1 cellular context compared by ENCODE assay signal in genomic region chr12:51172515-51173431, GRCh38.
A peak's percentile ranks its signal among the peaks of the same experiment; 100 is the strongest.
TF ChIP-seq lines count a peak whose summit lies in the region.

TSS of gene TFCP2 (minus strand) at chr12:51173135. CDS start at chr12:51172422, 713 bp downstream.

TF ChIP-seq in HEK293, 187 proteins besides CTCF, POLR2A, EP300 and RAD21 (continued from another document):
- TF ChIP-seq PRDM4 (tag by site-specific recombination; IDR thresholded peaks at IDR 0.05) (no peak; the same call in 1 of the 2 replicates), REPIN1 (tag by site-specific recombination; IDR thresholded peaks at IDR 0.05; ENCODE audit: low read depth) (no peak; the same call in 1 of the 2 replicates), SP3 (tag by site-specific recombination; IDR thresholded peaks at IDR 0.05) (peak; percentile 90), ZNF175 (tag by site-specific recombination; IDR thresholded peaks at IDR 0.05) (no peak), SALL2 (tag by site-specific recombination; IDR thresholded peaks at IDR 0.05; ENCODE audit: borderline replicate concordance) (no peak), ZNF629 (tag by site-specific recombination; IDR thresholded peaks at IDR 0.05) (peak; percentile 100), ZBTB49 (tag by site-specific recombination; IDR thresholded peaks at IDR 0.05; ENCODE audit: low read depth) (no peak), ZSCAN23 (tag by site-specific recombination; IDR thresholded peaks at IDR 0.05) (peak; percentile 75; the same call in 1 of the 2 replicates), ZNF404 (tag by site-specific recombination; IDR thresholded peaks at IDR 0.05) (no peak), TRIM28 (IDR thresholded peaks at IDR 0.05; ENCODE audit: borderline replicate concordance, low read length) (0 out of 2 replicates have a peak, but pooled peaks have one; percentile 26), ZNF324 (tag by site-specific recombination; IDR thresholded peaks at IDR 0.05) (no peak; the same call in 1 of the 2 replicates), ZNF768 (tag by site-specific recombination; IDR thresholded peaks at IDR 0.05) (no peak), ZNF416 (tag by site-specific recombination; IDR thresholded peaks at IDR 0.05) (no peak), ZNF518A (tag by site-specific recombination; conservative IDR thresholded peaks at IDR 0.05; ENCODE audit: low read depth) (peak; percentile 99), ZNF776 (tag by site-specific recombination; IDR thresholded peaks at IDR 0.05; ENCODE audit: borderline replicate concordance) (no peak), ZNF335 (tag by site-specific recombination; conservative IDR thresholded peaks at IDR 0.05) (peak; percentile 100), ZBTB44 (tag by site-specific recombination; IDR thresholded peaks at IDR 0.05) (no peak), ZNF23 (tag by site-specific recombination; IDR thresholded peaks at IDR 0.05; ENCODE audit: borderline replicate concordance) (no peak), ZSCAN18 (tag by site-specific recombination; IDR thresholded peaks at IDR 0.05) (0 out of 2 replicates have a peak, but pooled peaks have one; percentile 38), ZNF24 (tag by site-specific recombination; IDR thresholded peaks at IDR 0.05) (0 out of 2 replicates have a peak, but pooled peaks have one; percentile 37), ZNF530 (tag by site-specific recombination; IDR thresholded peaks at IDR 0.05; ENCODE audit: low read depth) (no peak), ZFHX2 (tag by site-specific recombination; conservative IDR thresholded peaks at IDR 0.05) (peak; percentile 85), GLIS2 (tag by site-specific recombination; IDR thresholded peaks at IDR 0.05) (peak; percentile 95), ZNF354C (tag by site-specific recombination; IDR thresholded peaks at IDR 0.05; ENCODE audit: borderline replicate concordance, low read depth) (no peak), MYNN (tag by site-specific recombination; IDR thresholded peaks at IDR 0.05; ENCODE audit: borderline replicate concordance) (peak; percentile 15; the same call in 1 of the 2 replicates), ZNF214 (tag by site-specific recombination; IDR thresholded peaks at IDR 0.05; ENCODE audit: borderline replicate concordance) (no peak), ZBTB6 (tag by site-specific recombination; IDR thresholded peaks at IDR 0.05) (no peak), ZNF138 (tag by site-specific recombination; IDR thresholded peaks at IDR 0.05; ENCODE audit: borderline replicate concordance) (no peak), ZNF266 (tag by site-specific recombination; IDR thresholded peaks at IDR 0.05; ENCODE audit: low read depth) (no peak), ZXDB (tag by site-specific recombination; IDR thresholded peaks at IDR 0.05) (peak; percentile 94)
